ENCODE assay signal across 8 cellular contexts in genomic region chr1:120105288-120105687, GRCh38. TPM values are rescaled to one million over a fixed set of nuclear protein-coding genes. Genes with fewer than 3 reads are reported as not detected.
DNase-seq lines count a peak whose midpoint lies in the region; ATAC-seq and TF ChIP-seq lines count a peak whose summit lies in the region.
"Not testable (repeated sequence)": the region's sequence is repeated elsewhere in the genome, so short reads cannot be mapped to it uniquely, and the experiment has no call there.

No MANE protein-coding gene starts in this region.

- H3K9me3 ChIP-seq in upper lobe of right lung = not testable (repeated sequence)

- not testable (repeated sequence) for H3K4me3 ChIP-seq in upper lobe of right lung

- peak overlapping the region; percentile 80 for H3K27ac Mint-ChIP-seq in T-helper 1 cell treated with Interleukin-12 subunit alpha and Interleukin-12 subunit beta and Interleukin-4 antibody, amounts not matched to agents 30 μg/mL and 1 μg/mL, for 36 hours
- H3K27ac Mint-ChIP-seq in activated CD4-positive, alpha-beta T cell treated with anti-CD3 and anti-CD28 coated beads, Interleukin-2, amount 10 ng/mL, durations not matched to agents 7 days and 5 days = peak overlapping the region; percentile 78
- not testable (repeated sequence) for H3K27ac Mint-ChIP-seq in activated T-cell treated with anti-CD3 and anti-CD28 coated beads, Interleukin-2, amount 50 U/mL, for 72 hours; stimulated activated effector memory CD8-positive, alpha-beta T cell treated with anti-CD3 and anti-CD28 coated beads, Interleukin-12 subunit alpha, Interleukin-12 subunit beta, amount 100 ng/mL, for 72 hours
- peak overlapping the region; percentile 85 for H3K27ac Mint-ChIP-seq in activated naive CD8-positive, alpha-beta T cell treated with anti-CD3 and anti-CD28 coated beads, Interleukin-2, amount 10 ng/mL, durations not matched to agents 7 days and 5 days
- peak overlapping the region; percentile 42 for H3K27ac Mint-ChIP-seq in memory B cell

- intact Hi-C loops in upper lobe of right lung (cut with DNase I) = not testable (repeated sequence)

- H3K9me3 Mint-ChIP-seq in T-helper 1 cell treated with Interleukin-12 subunit alpha and Interleukin-12 subunit beta and Interleukin-4 antibody, amounts not matched to agents 30 μg/mL and 1 μg/mL, for 36 hours; activated CD4-positive, alpha-beta T cell treated with anti-CD3 and anti-CD28 coated beads, Interleukin-2, amount 10 ng/mL, durations not matched to agents 7 days and 5 days; activated T-cell treated with anti-CD3 and anti-CD28 coated beads, Interleukin-2, amount 50 U/mL, for 72 hours; activated naive CD8-positive, alpha-beta T cell treated with anti-CD3 and anti-CD28 coated beads, Interleukin-2, amount 10 ng/mL, durations not matched to agents 7 days and 5 days; memory B cell; stimulated activated effector memory CD8-positive, alpha-beta T cell treated with anti-CD3 and anti-CD28 coated beads, Interleukin-12 subunit alpha, Interleukin-12 subunit beta, amount 100 ng/mL, for 72 hours: not testable (repeated sequence)

- not testable (repeated sequence) for H3K4me1 ChIP-seq in upper lobe of right lung

- POLR2A ChIA-PET in activated CD4-positive, alpha-beta T cell treated with anti-CD3 and anti-CD28 coated beads, Interleukin-2, amount 10 ng/mL, durations not matched to agents 7 days and 5 days (lab: Charles Lee); activated naive CD8-positive, alpha-beta T cell treated with anti-CD3 and anti-CD28 coated beads, Interleukin-2, amount 10 ng/mL, durations not matched to agents 7 days and 5 days (lab: Charles Lee): not testable (repeated sequence)

- not testable (repeated sequence) for H3K36me3 Mint-ChIP-seq in T-helper 1 cell treated with Interleukin-12 subunit alpha and Interleukin-12 subunit beta and Interleukin-4 antibody, amounts not matched to agents 30 μg/mL and 1 μg/mL, for 36 hours (ENCODE audit: low read depth); activated CD4-positive, alpha-beta T cell treated with anti-CD3 and anti-CD28 coated beads, Interleukin-2, amount 10 ng/mL, durations not matched to agents 7 days and 5 days (ENCODE audit: low read depth); activated T-cell treated with anti-CD3 and anti-CD28 coated beads, Interleukin-2, amount 50 U/mL, for 72 hours (ENCODE audit: insufficient read depth in 2 of 2); activated naive CD8-positive, alpha-beta T cell treated with anti-CD3 and anti-CD28 coated beads, Interleukin-2, amount 10 ng/mL, durations not matched to agents 7 days and 5 days; memory B cell; stimulated activated effector memory CD8-positive, alpha-beta T cell treated with anti-CD3 and anti-CD28 coated beads, Interleukin-12 subunit alpha, Interleukin-12 subunit beta, amount 100 ng/mL, for 72 hours

- peaks cover 13% of the 10 kb centered on the region for H3K4me1 Mint-ChIP-seq in T-helper 1 cell treated with Interleukin-12 subunit alpha and Interleukin-12 subunit beta and Interleukin-4 antibody, amounts not matched to agents 30 μg/mL and 1 μg/mL, for 36 hours (ENCODE audit: low read depth)
- peaks cover 11% of the 10 kb centered on the region for H3K4me1 Mint-ChIP-seq in activated CD4-positive, alpha-beta T cell treated with anti-CD3 and anti-CD28 coated beads, Interleukin-2, amount 10 ng/mL, durations not matched to agents 7 days and 5 days
- H3K4me1 Mint-ChIP-seq in activated T-cell treated with anti-CD3 and anti-CD28 coated beads, Interleukin-2, amount 50 U/mL, for 72 hours (ENCODE audit: low read depth); stimulated activated effector memory CD8-positive, alpha-beta T cell treated with anti-CD3 and anti-CD28 coated beads, Interleukin-12 subunit alpha, Interleukin-12 subunit beta, amount 100 ng/mL, for 72 hours: not testable (repeated sequence)
- peaks cover 11% of the 10 kb centered on the region for H3K4me1 Mint-ChIP-seq in activated naive CD8-positive, alpha-beta T cell treated with anti-CD3 and anti-CD28 coated beads, Interleukin-2, amount 10 ng/mL, durations not matched to agents 7 days and 5 days
- peaks cover 15% of the 10 kb centered on the region for H3K4me1 Mint-ChIP-seq in memory B cell

- ATAC-seq in activated T-cell treated with anti-CD3 and anti-CD28 coated beads, Interleukin-2, amount 50 U/mL, for 72 hours (replicated peaks in 1 of 2) = peak; percentile 73 to 74
- peak; percentile 76 for ATAC-seq in activated naive CD8-positive, alpha-beta T cell treated with anti-CD3 and anti-CD28 coated beads, Interleukin-2, amount 10 ng/mL, durations not matched to agents 7 days and 5 days (ENCODE audit: low read depth)
- ATAC-seq in memory B cell (ENCODE audit: low read depth) = not testable (repeated sequence)
- ATAC-seq in stimulated activated effector memory CD8-positive, alpha-beta T cell treated with anti-CD3 and anti-CD28 coated beads, Interleukin-12 subunit alpha, Interleukin-12 subunit beta, amount 100 ng/mL, for 72 hours = peak; percentile 81
- ATAC-seq in upper lobe of right lung = peak; percentile 50

- H3K4me3 Mint-ChIP-seq in T-helper 1 cell treated with Interleukin-12 subunit alpha and Interleukin-12 subunit beta and Interleukin-4 antibody, amounts not matched to agents 30 μg/mL and 1 μg/mL, for 36 hours = peak overlapping the region; percentile 51
- not testable (repeated sequence) for H3K4me3 Mint-ChIP-seq in activated CD4-positive, alpha-beta T cell treated with anti-CD3 and anti-CD28 coated beads, Interleukin-2, amount 10 ng/mL, durations not matched to agents 7 days and 5 days; activated T-cell treated with anti-CD3 and anti-CD28 coated beads, Interleukin-2, amount 50 U/mL, for 72 hours; memory B cell; stimulated activated effector memory CD8-positive, alpha-beta T cell treated with anti-CD3 and anti-CD28 coated beads, Interleukin-12 subunit alpha, Interleukin-12 subunit beta, amount 100 ng/mL, for 72 hours
- peak overlapping the region; percentile 70 for H3K4me3 Mint-ChIP-seq in activated naive CD8-positive, alpha-beta T cell treated with anti-CD3 and anti-CD28 coated beads, Interleukin-2, amount 10 ng/mL, durations not matched to agents 7 days and 5 days

- DNase-seq in CD1c-positive myeloid dendritic cell (ENCODE audit: extremely low spot score) = peak; percentile 9
- not testable (repeated sequence) for DNase-seq in activated CD4-positive, alpha-beta T cell treated with anti-CD3 and anti-CD28 coated beads, Interleukin-2, amount 10 ng/mL, durations not matched to agents 7 days and 5 days; activated T-cell treated with anti-CD3 and anti-CD28 coated beads, Interleukin-2, amount 50 U/mL, for 72 hours; activated naive CD8-positive, alpha-beta T cell treated with anti-CD3 and anti-CD28 coated beads, Interleukin-2, amount 10 ng/mL, durations not matched to agents 7 days and 5 days; memory B cell (ENCODE audit: low spot score in 2 of 2); stimulated activated effector memory CD8-positive, alpha-beta T cell treated with anti-CD3 and anti-CD28 coated beads, Interleukin-12 subunit alpha, Interleukin-12 subunit beta, amount 100 ng/mL, for 72 hours (ENCODE audit: low spot score in 2 of 2); upper lobe of right lung

- CTCF ChIA-PET in activated CD4-positive, alpha-beta T cell treated with anti-CD3 and anti-CD28 coated beads, Interleukin-2, amount 10 ng/mL, durations not matched to agents 7 days and 5 days (lab: Charles Lee) = not testable (repeated sequence)

- H3K27me3 Mint-ChIP-seq in T-helper 1 cell treated with Interleukin-12 subunit alpha and Interleukin-12 subunit beta and Interleukin-4 antibody, amounts not matched to agents 30 μg/mL and 1 μg/mL, for 36 hours (ENCODE audit: low read depth); activated CD4-positive, alpha-beta T cell treated with anti-CD3 and anti-CD28 coated beads, Interleukin-2, amount 10 ng/mL, durations not matched to agents 7 days and 5 days; activated T-cell treated with anti-CD3 and anti-CD28 coated beads, Interleukin-2, amount 50 U/mL, for 72 hours (ENCODE audit: low read depth); activated naive CD8-positive, alpha-beta T cell treated with anti-CD3 and anti-CD28 coated beads, Interleukin-2, amount 10 ng/mL, durations not matched to agents 7 days and 5 days; memory B cell: not testable (repeated sequence)

- H3K27me3 ChIP-seq in upper lobe of right lung = not testable (repeated sequence)

- H3K36me3 ChIP-seq in upper lobe of right lung = not testable (repeated sequence)

- TF ChIP-seq CTCF in upper lobe of right lung (IDR thresholded peaks at IDR 0.05) = not testable (repeated sequence)

- not testable (repeated sequence) for H3K27ac ChIP-seq in upper lobe of right lung

RNA-seq across cellular contexts. Expression of gene NOTCH2, which starts 35.8 kb away (rescaled TPM):
- 10 to 100 TPM; 64.0 to 76.0 TPM for total RNA-seq in activated CD4-positive, alpha-beta T cell treated with anti-CD3 and anti-CD28 coated beads, Interleukin-2, amount 10 ng/mL, durations not matched to agents 7 days and 5 days
- 10 to 100 TPM; 64.6 to 79.2 TPM for total RNA-seq in activated T-cell treated with anti-CD3 and anti-CD28 coated beads, Interleukin-2, amount 50 U/mL, for 72 hours
- total RNA-seq in activated naive CD8-positive, alpha-beta T cell treated with anti-CD3 and anti-CD28 coated beads, Interleukin-2, amount 10 ng/mL, durations not matched to agents 7 days and 5 days = 10 to 100 TPM; 78.0 to 89.2 TPM
- total RNA-seq in upper lobe of right lung = 97.3 TPM
